ENCODE assay signal across 8 cellular contexts in the genomic region with DNA sequence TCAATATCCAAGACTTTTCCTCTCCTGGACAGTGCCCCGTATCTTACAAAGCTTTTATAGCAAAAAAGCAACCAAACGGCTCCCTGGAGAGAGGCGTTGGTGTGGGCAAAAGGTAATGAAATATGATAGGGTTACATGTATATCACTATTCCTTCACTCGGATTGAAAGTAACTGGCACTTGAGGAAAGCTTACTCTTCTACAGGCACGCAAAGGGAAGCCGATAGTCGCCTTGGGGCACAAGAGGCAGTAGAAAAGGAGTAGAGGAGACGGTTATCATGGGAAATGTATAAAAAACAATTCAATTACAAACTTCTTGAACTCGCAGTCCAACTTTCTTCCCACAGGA. TPM values are rescaled to one million over a fixed set of nuclear protein-coding genes. Genes with fewer than 3 reads are reported as not detected.
A peak's percentile ranks its signal among the peaks of the same experiment; 100 is the strongest.
DNase-seq lines count a peak whose midpoint lies in the region; ATAC-seq, FAIRE-seq and TF ChIP-seq lines count a peak whose summit lies in the region.

No MANE protein-coding gene starts in this region.

- TF ChIP-seq CTCF in kidney epithelial cell (IDR thresholded peaks at IDR 0.05; ENCODE audit: insufficient read depth, low read length, poor library complexity, severe bottlenecking) (no peak), thyroid gland (IDR thresholded peaks at IDR 0.05) (no peak), D721Med (IDR thresholded peaks at IDR 0.05; ENCODE audit: insufficient read depth, missing control alignments) (no peak)

- FAIRE-seq in D721Med (lab: Jason Lieb, UNC) = no peak

- H3K4me3 ChIP-seq in kidney epithelial cell (ENCODE audit: low read depth, low read length) (peak overlapping the region; percentile 90), thyroid gland (replicated peaks in 1 of 3) (peak overlapping the region in 2 of 3 donors; percentile 82 to 89)

- no peak for DNase-seq in activated T-cell treated with anti-CD3 and anti-CD28 coated beads, Interleukin-2, amount 50 U/mL, for 24 hours
- DNase-seq in activated T-cell treated with anti-CD3 and anti-CD28 coated beads, Interleukin-2, amount 50 U/mL, for 1 hour = no peak
- DNase-seq in kidney epithelial cell (ENCODE audit: low read depth) (no peak), thyroid gland (peak; percentile 12 to 20), D721Med (ENCODE audit: insufficient read length, low spot score) (no peak)

- H3K4me3 Mint-ChIP-seq in activated T-cell treated with anti-CD3 and anti-CD28 coated beads, Interleukin-2, amount 50 U/mL, for 24 hours = peak overlapping the region; percentile 91
- peak overlapping the region; percentile 99 for H3K4me3 Mint-ChIP-seq in activated naive CD8-positive, alpha-beta T cell

- H3K27ac Mint-ChIP-seq in activated T-cell treated with anti-CD3 and anti-CD28 coated beads, Interleukin-2, amount 50 U/mL, for 24 hours = peak overlapping the region; percentile 97
- H3K27ac Mint-ChIP-seq in activated naive CD8-positive, alpha-beta T cell = peak overlapping the region; percentile 96

- no peaks in the 10 kb centered on the region for H3K27me3 Mint-ChIP-seq in activated T-cell treated with anti-CD3 and anti-CD28 coated beads, Interleukin-2, amount 50 U/mL, for 24 hours
- no peaks in the 10 kb centered on the region for H3K27me3 Mint-ChIP-seq in activated naive CD8-positive, alpha-beta T cell

- H3K4me1 ChIP-seq in thyroid gland = peaks cover 24 to 31% of the 10 kb centered on the region in 2 donors

- peaks cover 2% of the 10 kb centered on the region for H3K36me3 ChIP-seq in kidney epithelial cell (ENCODE audit: control insufficient read depth, insufficient read depth, low read length)
- peaks cover 13 to 16% of the 10 kb centered on the region in 2 donors for H3K36me3 ChIP-seq in thyroid gland

- H3K9me3 Mint-ChIP-seq in activated T-cell treated with anti-CD3 and anti-CD28 coated beads, Interleukin-2, amount 50 U/mL, for 24 hours = no peaks in the 10 kb centered on the region
- no peaks in the 10 kb centered on the region for H3K9me3 Mint-ChIP-seq in activated naive CD8-positive, alpha-beta T cell (ENCODE audit: low read depth)

- H3K27ac ChIP-seq in thyroid gland = peak overlapping the region; percentile 94 to 98 (median 95)

- no peaks in the 10 kb centered on the region for H3K9me3 ChIP-seq in thyroid gland

- no peak for ATAC-seq in HG03045 (IDR thresholded peaks at IDR 0.05; ENCODE audit: unreplicated experiment)
- ATAC-seq in GM21367 (IDR thresholded peaks at IDR 0.05; ENCODE audit: unreplicated experiment) = no peak

- H3K4me1 Mint-ChIP-seq in activated T-cell treated with anti-CD3 and anti-CD28 coated beads, Interleukin-2, amount 50 U/mL, for 24 hours (ENCODE audit: low read depth) = peaks cover 63% of the 10 kb centered on the region
- peaks cover 56% of the 10 kb centered on the region for H3K4me1 Mint-ChIP-seq in activated naive CD8-positive, alpha-beta T cell (ENCODE audit: low read depth)

- WGBS in thyroid gland, 2 donors = 3 to 5% methylated on average over 9 of the region's 9 CpGs

- TF ChIP-seq POLR2A in thyroid gland (IDR thresholded peaks at IDR 0.05) = no peak

- no peaks in the 10 kb centered on the region for H3K27me3 ChIP-seq in kidney epithelial cell (ENCODE audit: control insufficient read depth, insufficient read depth, low read length)
- no peaks in the 10 kb centered on the region for H3K27me3 ChIP-seq in thyroid gland

- intact Hi-C loops in thyroid gland (cut with DNase I) = no loop called here

- H3K36me3 Mint-ChIP-seq in activated T-cell treated with anti-CD3 and anti-CD28 coated beads, Interleukin-2, amount 50 U/mL, for 24 hours (ENCODE audit: low read depth) = peaks cover 85% of the 10 kb centered on the region
- H3K36me3 Mint-ChIP-seq in activated naive CD8-positive, alpha-beta T cell = peaks cover 6% of the 10 kb centered on the region

RNA-seq across cellular contexts. Expression of a gene that starts 1.1 kb away (rescaled TPM):
- total RNA-seq in kidney epithelial cell = 99.7 and 103 TPM in 2 replicates
- 100 to 1,000 TPM in 1 of 4 donors, 10 to 100 TPM in 3; 82.1 to 103 (median 89.7) TPM for total RNA-seq in thyroid gland

RNA-seq across cellular contexts. Expression of a gene that starts 19.0 kb away (rescaled TPM):
- 39.7 and 54.2 TPM in 2 replicates for total RNA-seq in kidney epithelial cell
- 10 to 100 TPM; 44.2 to 62.7 (median 54.6) TPM for total RNA-seq in thyroid gland

RNA-seq across cellular contexts. Expression of a gene that starts 19.1 kb away (rescaled TPM):
- total RNA-seq in kidney epithelial cell (7.8 and 12.6 TPM in 2 replicates), thyroid gland (1 to 10 TPM; 2.4 to 5.7 (median 4.6) TPM)

RNA-seq across cellular contexts. Expression of a gene that starts 33.6 kb away (rescaled TPM):
- 18.1 and 38.5 TPM in 2 replicates for total RNA-seq in kidney epithelial cell
- total RNA-seq in thyroid gland = 10 to 100 TPM; 15.2 to 28.3 (median 22.7) TPM

Comparison
In these comparisons a context has a peak if more than half of its experiments do, and no peak if none do; other contexts are left out.
1. DNase-seq: peak in thyroid gland (2 of 2); none in activated T-cell treated with anti-CD3 and anti-CD28 coated beads, Interleukin-2, amount 50 U/mL, for 24 hours (single experiment), activated T-cell treated with anti-CD3 and anti-CD28 coated beads, Interleukin-2, amount 50 U/mL, for 1 hour (single experiment), kidney epithelial cell (single experiment) and D721Med (single experiment).